ENCODE assay signal across 12 cellular contexts in genomic region chr22:35480143-35480542, GRCh38.
A peak's percentile ranks its signal among the peaks of the same experiment; 100 is the strongest.
DNase-seq lines count a peak whose midpoint lies in the region; ATAC-seq, FAIRE-seq and TF ChIP-seq lines count a peak whose summit lies in the region.
"Had no signal": no experiment of that assay in that cellular context is flagged by ENCODE, and none has a peak within 500 bp of the region (broad histone marks: within the 10 kb centered on the region; RNA-seq: fewer than 3 reads in every experiment).

No MANE protein-coding gene starts in this region.

- H3K4me3 ChIP-seq in astrocyte (ENCODE audit: insufficient read depth, low read depth, low read length) (no peak overlapping the region), stomach smooth muscle (ENCODE audit: low read length in 2 of 2) (no peak overlapping the region)

- no peaks in the 10 kb centered on the region for H3K79me2 ChIP-seq in astrocyte (ENCODE audit: insufficient read depth, low read length)

- no peak overlapping the region for H3K27ac Mint-ChIP-seq in astrocyte (ENCODE audit: unreplicated experiment)
- H3K27ac Mint-ChIP-seq: activated T-helper 1 cell treated with anti-CD3 and anti-CD28 coated beads, Interleukin-12 subunit alpha, Interleukin-12 subunit beta, Interleukin-2, Interleukin-4 antibody, amounts not matched to agents 30 ng/mL and 10 ng/mL and 1 ng/mL, durations not matched to agents 14 hours and 24 hours and 36 hours had no signal

- no peak for FAIRE-seq in astrocyte (lab: Jason Lieb, UNC)
- FAIRE-seq: colon had no signal

- no peak for TF ChIP-seq CTCF in astrocyte (IDR thresholded peaks at IDR 0.05; ENCODE audit: insufficient read depth, low read depth, low read length)

- no peaks in the 10 kb centered on the region for H4K20me1 ChIP-seq in astrocyte (ENCODE audit: insufficient read depth, low read length)

- H3K27ac ChIP-seq in astrocyte (ENCODE audit: low read depth, low read length) (no peak overlapping the region), stomach smooth muscle (ENCODE audit: low read length) (peak overlapping the region; percentile 74)

- H3K9ac ChIP-seq in astrocyte (ENCODE audit: low read length): no peak overlapping the region
- H3K9ac ChIP-seq in stomach smooth muscle (ENCODE audit: low read length in 2 of 2): no peak overlapping the region

- no peaks in the 10 kb centered on the region for H3K9me3 Mint-ChIP-seq in astrocyte (ENCODE audit: unreplicated experiment)
- H3K9me3 Mint-ChIP-seq: activated T-helper 1 cell treated with anti-CD3 and anti-CD28 coated beads, Interleukin-12 subunit alpha, Interleukin-12 subunit beta, Interleukin-2, Interleukin-4 antibody, amounts not matched to agents 30 ng/mL and 10 ng/mL and 1 ng/mL, durations not matched to agents 14 hours and 24 hours and 36 hours had no signal

- H3K4me3 Mint-ChIP-seq in astrocyte (ENCODE audit: unreplicated experiment): no peak overlapping the region
- H3K4me3 Mint-ChIP-seq: activated T-helper 1 cell treated with anti-CD3 and anti-CD28 coated beads, Interleukin-12 subunit alpha, Interleukin-12 subunit beta, Interleukin-2, Interleukin-4 antibody, amounts not matched to agents 30 ng/mL and 10 ng/mL and 1 ng/mL, durations not matched to agents 14 hours and 24 hours and 36 hours had no signal

- peaks cover 29% of the 10 kb centered on the region for H3K4me1 ChIP-seq in astrocyte (ENCODE audit: insufficient read depth, low read length)
- H3K4me1 ChIP-seq in stomach smooth muscle (ENCODE audit: control insufficient read depth, insufficient read depth, low read length): peaks cover 40% of the 10 kb centered on the region

- peaks cover 28% of the 10 kb centered on the region for H3K27me3 Mint-ChIP-seq in astrocyte (ENCODE audit: low read depth, unreplicated experiment)

- H3K4me2 ChIP-seq in astrocyte (ENCODE audit: low read length): peak overlapping the region; percentile 34

- H3K36me3 Mint-ChIP-seq in astrocyte (ENCODE audit: low read depth, unreplicated experiment): peaks cover 2% of the 10 kb centered on the region

- H3K27me3 ChIP-seq in astrocyte (ENCODE audit: insufficient read depth, low read length) (no peaks in the 10 kb centered on the region), stomach smooth muscle (ENCODE audit: control insufficient read depth in 1 of 2, insufficient read depth in 2 of 2, low read length in 2 of 2) (no peaks in the 10 kb centered on the region)

- ATAC-seq in HG03135 (IDR thresholded peaks at IDR 0.05; ENCODE audit: unreplicated experiment): no peak
- no peak for ATAC-seq in HG02798 (IDR thresholded peaks at IDR 0.05; ENCODE audit: poor library complexity, unreplicated experiment)

- H2AFZ ChIP-seq in astrocyte (ENCODE audit: low read depth, low read length): peak overlapping the region; percentile 21

- H3K9me3 ChIP-seq in astrocyte (ENCODE audit: insufficient read depth, low read depth, low read length) (peaks cover 4% of the 10 kb centered on the region), stomach smooth muscle (ENCODE audit: control insufficient read depth in 2 of 2, low read length in 2 of 2) (no peaks in the 10 kb centered on the region)

- peak; percentile 52 for DNase-seq in GM03348 (ENCODE audit: low spot score)
- DNase-seq in astrocyte (ENCODE audit: low read depth): peak; percentile 62
- DNase-seq in kidney glomerular epithelial cell (lab: John Stamatoyannopoulos, UW): peak; percentile 14
- no peak for DNase-seq in hypothalamus (lab: John Stamatoyannopoulos, UW)
- no peak for DNase-seq in activated effector memory CD4-positive, alpha-beta T cell treated with anti-CD3 and anti-CD28 coated beads, Interleukin-2, amount 50 U/mL, for 16 hours
- DNase-seq: NCI-H187; stimulated activated naive CD4-positive, alpha-beta T cell treated with Interleukin-2 at 50 U/mL for 16 hours had no signal

- peaks cover 9% of the 10 kb centered on the region for H3K4me1 Mint-ChIP-seq in astrocyte (ENCODE audit: low read depth, unreplicated experiment)

- H3K36me3 ChIP-seq in astrocyte (ENCODE audit: insufficient read depth, low read length) (no peaks in the 10 kb centered on the region), stomach smooth muscle (ENCODE audit: control insufficient read depth in 2 of 2, insufficient read depth in 2 of 2, low read length in 2 of 2) (no peaks in the 10 kb centered on the region)

Comparison
In these comparisons a context has a peak if more than half of its experiments do, and no peak if none do; other contexts are left out.
1. DNase-seq: peak in GM03348 (single experiment), astrocyte (single experiment) and kidney glomerular epithelial cell (single experiment); none in hypothalamus (0 of 51) and activated effector memory CD4-positive, alpha-beta T cell treated with anti-CD3 and anti-CD28 coated beads, Interleukin-2, amount 50 U/mL, for 16 hours (single experiment).